10 cellular contexts compared by ENCODE assay signal in the genomic region with DNA sequence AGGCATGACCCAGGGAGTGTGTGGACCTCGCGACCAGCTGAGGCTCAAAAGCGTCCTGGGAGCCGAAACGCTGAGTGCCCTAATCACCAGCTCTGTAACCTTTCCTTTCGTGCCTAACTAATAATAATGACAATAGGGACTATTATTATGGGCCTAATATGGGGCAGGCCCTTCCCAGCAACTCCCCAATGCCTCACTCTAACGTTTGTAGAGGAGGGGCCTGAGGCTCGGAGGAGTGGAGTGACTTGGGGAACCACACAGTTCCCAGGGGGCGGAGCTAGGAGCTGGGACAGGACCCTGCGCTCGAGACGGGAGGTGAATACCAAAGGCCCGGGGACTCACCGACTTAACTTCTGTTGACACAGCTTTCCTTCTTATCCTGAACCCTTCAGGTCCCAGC. TPM values are rescaled to one million over a fixed set of nuclear protein-coding genes. Genes with fewer than 3 reads are reported as not detected.
DNase-seq lines count a peak whose midpoint lies in the region; ATAC-seq, FAIRE-seq and TF ChIP-seq lines count a peak whose summit lies in the region.
"Had no signal": no experiment of that assay in that cellular context is flagged by ENCODE, and none has a peak within 500 bp of the region (broad histone marks: within the 10 kb centered on the region; RNA-seq: fewer than 3 reads in every experiment).

No MANE protein-coding gene starts in this region.

- H3K27me3 Mint-ChIP-seq in activated T-cell treated with anti-CD3 and anti-CD28 coated beads, Interleukin-2, amount 50 U/mL, for 72 hours (ENCODE audit: low read depth) = no peaks in the 10 kb centered on the region

- TF ChIP-seq RAD21 in H1 (IDR thresholded peaks at IDR 0.05 in 1 of 2, conservative IDR thresholded peaks at IDR 0.05 in 1 of 2; ENCODE audit: low read depth in 2 of 2, low read length in 2 of 2) = no peak

- no peaks in the 10 kb centered on the region for H3K36me3 Mint-ChIP-seq in activated T-cell treated with anti-CD3 and anti-CD28 coated beads, Interleukin-2, amount 50 U/mL, for 72 hours (ENCODE audit: insufficient read depth in 2 of 2)

- TF ChIP-seq EP300 in H1 (IDR thresholded peaks at IDR 0.05; ENCODE audit: borderline replicate concordance in 1 of 2, low read depth in 2 of 2, low read length in 2 of 2) = peak in 1 of 2 experiments; percentile 76; a peak in 1 of 3 replicates

- H3K4me2 ChIP-seq in H1 (ENCODE audit: insufficient read depth in 1 of 2, low read depth in 2 of 2, low read length in 2 of 2) = peak overlapping the region; percentile 94 to 99

- H3K4me3 ChIP-seq in LNCaP clone FGC (ENCODE audit: low read depth, low read length) (peak overlapping the region; percentile 66), H1 (ENCODE audit: extremely low read depth in 1 of 4, insufficient read depth in 2 of 4, low read depth in 3 of 4, low read length in 4 of 4) (peak overlapping the region in 2 of 4 experiments; percentile 36 to 60; a peak in 4 of 8 replicates), retinal pigment epithelial cell (ENCODE audit: low read length) (peak overlapping the region; percentile 36)

- no peak overlapping the region for H4K91ac ChIP-seq in H1 (replicated peaks; ENCODE audit: insufficient read length, low read length)

- peak overlapping the region; percentile 93 to 95 for H3K4me3 Mint-ChIP-seq in activated T-cell treated with anti-CD3 and anti-CD28 coated beads, Interleukin-2, amount 50 U/mL, for 72 hours

- peaks cover 5 to 7% of the 10 kb centered on the region in 2 experiments for H4K20me1 ChIP-seq in H1 (replicated peaks in 1 of 2; ENCODE audit: control insufficient read depth in 1 of 2, insufficient read depth in 2 of 2, low read length in 2 of 2)

- H4K5ac ChIP-seq in H1 (ENCODE audit: insufficient read length, low read depth, low read length) = no peak overlapping the region

- no peak overlapping the region for H3K56ac ChIP-seq in H1 (replicated peaks; ENCODE audit: insufficient read length, low read depth, low read length)

- peaks cover 27% of the 10 kb centered on the region for H3K23me2 ChIP-seq in H1 (ENCODE audit: low read depth, low read length)

- no peak overlapping the region for H3K4ac ChIP-seq in H1 (replicated peaks; ENCODE audit: insufficient read length, low read depth, low read length)

- H4K8ac ChIP-seq in H1 (ENCODE audit: extremely low read depth, insufficient read depth, low read length) = no peak overlapping the region; the same call in 1 of the 2 replicates

- FAIRE-seq in H1 (lab: Jason Lieb, UNC) = peak; percentile 79

- H2BK15ac ChIP-seq in H1 (ENCODE audit: low read length) = no peak overlapping the region

- no peak overlapping the region for H3K18ac ChIP-seq in H1 (ENCODE audit: extremely low read depth, low read length)

- H3K79me2 ChIP-seq in H1 (ENCODE audit: control insufficient read depth in 1 of 2, insufficient read depth in 2 of 2, low read length in 2 of 2) = no peaks in the 10 kb centered on the region

- no peak overlapping the region for H2AFZ ChIP-seq in H1 (ENCODE audit: low read length)

- peaks cover 0 to 19% (median 11%) of the 10 kb centered on the region in 4 experiments; a peak in 6 of 7 replicates for H3K4me1 ChIP-seq in H1 (replicated peaks in 1 of 4; ENCODE audit: control insufficient read depth in 3 of 4, insufficient read depth in 4 of 4, low read length in 3 of 4)

- no peak overlapping the region for H3K9ac ChIP-seq in H1 (replicated peaks in 1 of 4; ENCODE audit: extremely low read depth in 1 of 4, low read depth in 3 of 4, low read length in 3 of 4)

- no peak overlapping the region for H3K27ac ChIP-seq in H1 (ENCODE audit: low read depth, low read length)
- H3K27ac ChIP-seq: tibial nerve had no signal

- no peak overlapping the region for H2BK20ac ChIP-seq in H1 (ENCODE audit: low read length)

- H2BK12ac ChIP-seq in H1 (ENCODE audit: low read depth, low read length) = no peak overlapping the region

- WGBS in H1 (ENCODE audit: extremely low coverage in 1 of 2, insufficient coverage in 1 of 2, insufficient read length in 1 of 2, insufficient replicate concordance in 2 of 2, low coverage in 1 of 2, low lambda C conversion rate in 2 of 2, missing lambda C conversion rate in 1 of 2), 2 experiments = 3% methylated on average over 14 of the region's 14 CpGs; no CpG with 5 or more reads in 1 of the 2 experiments

- CTCF ChIA-PET in H1 (lab: Charles Lee; ENCODE audit: partially characterized antibody) = interaction anchor here (0.7 to 27.8 kb wide), 13 partner anchors 8 to 519 kb away, joined by 3 to 831 read pairs (median 4); a partner anchor contains a TSS

- H3K27ac Mint-ChIP-seq in activated T-cell treated with anti-CD3 and anti-CD28 coated beads, Interleukin-2, amount 50 U/mL, for 72 hours = no peak overlapping the region

- H3K14ac ChIP-seq in H1 (ENCODE audit: insufficient read length) = no peak overlapping the region

- H3K9me3 Mint-ChIP-seq in activated T-cell treated with anti-CD3 and anti-CD28 coated beads, Interleukin-2, amount 50 U/mL, for 72 hours = no peaks in the 10 kb centered on the region

- H3K36me3 ChIP-seq in H1 (ENCODE audit: control insufficient read depth in 2 of 4, insufficient read depth in 4 of 4, low read length in 3 of 4) = no peaks in the 10 kb centered on the region
- H3K36me3 ChIP-seq: SJSA1, tibial nerve had no signal

- POLR2A ChIA-PET in H1 (lab: Charles Lee; ENCODE audit: partially characterized antibody) = interaction anchor here (0.9 to 4.5 kb wide), 22 partner anchors 12 to 430 kb away, joined by 3 to 30 read pairs (median 7); no protein-coding TSS in a partner anchor

- no peak overlapping the region for H2BK120ac ChIP-seq in H1 (replicated peaks; ENCODE audit: low read depth, low read length)

- DNase-seq in activated T-cell treated with anti-CD3 and anti-CD28 coated beads, Interleukin-2, amount 50 U/mL, for 72 hours = no peak
- DNase-seq in activated T-cell treated with anti-CD3 and anti-CD28 coated beads, Interleukin-2, amount 50 U/mL, for 1 hour = no peak
- DNase-seq in LNCaP clone FGC (ENCODE audit: low read depth) (no peak), H1 (ENCODE audit: low read depth in 1 of 2, low spot score in 2 of 2) (peak; percentile 85 to 88), retinal pigment epithelial cell (ENCODE audit: low read depth) (no peak), RKO (ENCODE audit: low spot score) (no peak)

- peaks cover 45 to 80% (median 73%) of the 10 kb centered on the region in 4 experiments for H3K27me3 ChIP-seq in H1 (replicated peaks in 1 of 4; ENCODE audit: control insufficient read depth in 3 of 4, extremely low read depth in 1 of 4, insufficient read depth in 3 of 4, low read length in 3 of 4)
- H3K27me3 ChIP-seq: SJSA1, tibial nerve had no signal

- H3K9me3 ChIP-seq in H1 (ENCODE audit: insufficient read depth in 2 of 2, low read depth in 1 of 2, low read length in 1 of 2) = no peaks in the 10 kb centered on the region; a peak in 1 of 4 replicates
- H3K9me3 ChIP-seq: SJSA1, tibial nerve had no signal

- H2AK5ac ChIP-seq in H1 (ENCODE audit: low read depth, low read length) = no peak overlapping the region

- no peak overlapping the region for H3K23ac ChIP-seq in H1 (ENCODE audit: insufficient read length)

- TF ChIP-seq CTCF in LNCaP clone FGC (IDR thresholded peaks at IDR 0.05; ENCODE audit: control insufficient read depth, extremely low read depth, insufficient read depth) = no peak
- TF ChIP-seq CTCF in H1 (IDR thresholded peaks at IDR 0.05; ENCODE audit: control extremely low read depth in 1 of 3, insufficient read depth in 1 of 3, low read depth in 1 of 3, low read length in 3 of 3) = no peak
- no peak for TF ChIP-seq CTCF in retinal pigment epithelial cell (conservative IDR thresholded peaks at IDR 0.05; ENCODE audit: low read depth, low read length)

- H3K79me1 ChIP-seq in H1 (ENCODE audit: low read depth, low read length) = no peaks in the 10 kb centered on the region

- no peaks in the 10 kb centered on the region for H3K4me1 Mint-ChIP-seq in activated T-cell treated with anti-CD3 and anti-CD28 coated beads, Interleukin-2, amount 50 U/mL, for 72 hours (ENCODE audit: low read depth)

- no peak overlapping the region for H2BK5ac ChIP-seq in H1 (ENCODE audit: low read depth, low read length)

- TF ChIP-seq POLR2A in H1 (IDR thresholded peaks at IDR 0.05; ENCODE audit: control extremely low read depth in 1 of 2, low read depth in 2 of 2, low read length in 2 of 2) = no peak

- ATAC-seq in activated T-cell treated with anti-CD3 and anti-CD28 coated beads, Interleukin-2, amount 50 U/mL, for 72 hours (replicated peaks in 1 of 2) = no peak
- no peak for ATAC-seq in HG03354 (IDR thresholded peaks at IDR 0.05; ENCODE audit: poor library complexity, severe bottlenecking, unreplicated experiment)
- no peak for ATAC-seq in HG03469 (IDR thresholded peaks at IDR 0.05; ENCODE audit: unreplicated experiment)

TF ChIP-seq in H1, 55 proteins besides CTCF, POLR2A, EP300 and RAD21 (continues in another document):
- TF ChIP-seq NANOG (IDR thresholded peaks at IDR 0.05; ENCODE audit: insufficient read depth, low read depth, low read length, poor library complexity, severe bottlenecking) (peak; percentile 71), SP1 (IDR thresholded peaks at IDR 0.05; ENCODE audit: low read depth, low read length) (peak; percentile 79), RBBP5 (IDR thresholded peaks at IDR 0.05; ENCODE audit: borderline replicate concordance, low read depth, low read length) (no peak), HDAC2 (IDR thresholded peaks at IDR 0.05; ENCODE audit: borderline replicate concordance in 1 of 2, low read depth in 2 of 2, low read length in 2 of 2) (peak in 1 of 2 experiments; percentile 36; a peak in 1 of 4 replicates), ZNF274 (IDR thresholded peaks at IDR 0.05; ENCODE audit: borderline replicate concordance, extremely low read depth, low read length) (no peak), POLR2AphosphoS5 (IDR thresholded peaks at IDR 0.05; ENCODE audit: low read depth, low read length) (peak; percentile 98), TBP (IDR thresholded peaks at IDR 0.05; ENCODE audit: low read depth, low read length) (peak; percentile 36; the same call in 1 of the 2 replicates), POU5F1 (IDR thresholded peaks at IDR 0.05; ENCODE audit: low read depth, low read length) (peak; percentile 88; the same call in 1 of the 2 replicates), SIN3A (conservative IDR thresholded peaks at IDR 0.05 in 1 of 2, IDR thresholded peaks at IDR 0.05 in 1 of 2; ENCODE audit: low read depth in 1 of 2, low read length in 2 of 2) (peak; percentile 23 to 24; a peak in 1 of 4 replicates)

RNA-seq across cellular contexts. Expression of a gene that starts 0.9 kb away (rescaled TPM):
- 1 to 10 TPM; 4.2 to 4.6 TPM for total RNA-seq in activated T-cell treated with anti-CD3 and anti-CD28 coated beads, Interleukin-2, amount 50 U/mL, for 72 hours
- total RNA-seq in H1 (2021; fragmentation: NEBNext Ultra II Directional; extraction: Animal tissue kit (Norgen Biotek cat#: 25700)) = 1.0 and 1.2 TPM in 2 replicates
- 0.65 and 0.96 TPM in 2 replicates for polyA plus RNA-seq in H1 (2011; rRNA removed)
- 0.62 TPM for polyA plus RNA-seq in H1 (2011; cell fraction: cytosol; rRNA removed)
- 1.7 TPM for polyA plus RNA-seq in H1 (2011; cell fraction: nucleus; rRNA removed)
- 0.25 to 0.47 TPM (median 0.34 TPM) in 4 replicates for polyA plus RNA-seq in H1 (2012, experiment 1 of 2)
- polyA plus RNA-seq in H1 (2012, experiment 2 of 2) = 0.16 TPM
- polyA plus RNA-seq in H1 (2013, experiment 1 of 2) = 0.36 TPM
- polyA plus RNA-seq in H1 (2013, experiment 2 of 2) = 0.48 TPM
- polyA minus RNA-seq in H1 (2011; rRNA and poly(A)+ RNA removed) = 0.22 and 0.27 TPM in 2 replicates
- polyA minus RNA-seq in H1 (2011; cell fraction: cytosol; rRNA and poly(A)+ RNA removed) = 0.66 TPM
- polyA minus RNA-seq in H1 (2011; cell fraction: nucleus; rRNA and poly(A)+ RNA removed) = 6.8 TPM

Comparison
In these comparisons a context has a peak if more than half of its experiments do, and no peak if none do; other contexts are left out.
1. DNase-seq: peak in H1 (2 of 2); none in activated T-cell treated with anti-CD3 and anti-CD28 coated beads, Interleukin-2, amount 50 U/mL, for 72 hours (0 of 2), activated T-cell treated with anti-CD3 and anti-CD28 coated beads, Interleukin-2, amount 50 U/mL, for 1 hour (single experiment), LNCaP clone FGC (single experiment), retinal pigment epithelial cell (single experiment) and RKO (single experiment).